Comparison of ENCODE assay signal across 8 cellular contexts in genomic region chr11:130069684-130070108, GRCh38. TPM values are rescaled to one million over a fixed set of nuclear protein-coding genes. Genes with fewer than 3 reads are reported as not detected.
DNase-seq lines count a peak whose midpoint lies in the region; ATAC-seq, FAIRE-seq and TF ChIP-seq lines count a peak whose summit lies in the region.

TSS of gene APLP2 (plus strand) at chr11:130069894. CDS start at chr11:130069978, 84 bp downstream.

- DNase-seq in GM18507 (ENCODE audit: extremely low spot score, insufficient read length, low read depth) (peak; percentile 89), NCI-H1930 (lab: John Stamatoyannopoulos, UW) (peak; percentile 95 to 97), anterior cingulate cortex (lab: John Stamatoyannopoulos, UW) (peak; percentile 74 to 99 (median 98)), right atrium auricular region (ENCODE audit: low spot score) (peak; percentile 99), pulmonary artery endothelial cell (ENCODE audit: low read depth, low spot score) (peak; percentile 96), urothelium cell line (ENCODE audit: low spot score) (peak; percentile 95)

- no peaks in the 10 kb centered on the region for H3K9me3 ChIP-seq in right atrium auricular region

- peak within 1 kb of the TSS; percentile 95 to 96 for H3K27ac ChIP-seq in right atrium auricular region

- no peak for TF ChIP-seq CTCF in right atrium auricular region (IDR thresholded peaks at IDR 0.05)

- peak; percentile 96 for ATAC-seq in HG02973 (IDR thresholded peaks at IDR 0.05; ENCODE audit: unreplicated experiment)

- FAIRE-seq in GM18507 (lab: Jason Lieb, UNC): peak; percentile 74
- FAIRE-seq in urothelium cell line (lab: Jason Lieb, UNC): no peak

- intact Hi-C loops in T-helper 2 cell treated with Interferon-gamma antibody and Interleukin-4, amounts not matched to agents 100 ng/mL and 5 ng/mL, for 36 hours (cut with micrococcal nuclease): loop anchor here (1.0 to 5.0 kb wide), 5 partner anchors 63 to 246 kb away; partner anchors contain the start of genes NFRKB and PRDM10

- H3K4me1 ChIP-seq in right atrium auricular region: peaks cover 0 to 25% of the 10 kb centered on the region in 2 donors

- no peaks in the 10 kb centered on the region for H3K27me3 ChIP-seq in right atrium auricular region

- H3K36me3 ChIP-seq in right atrium auricular region: no peaks in the 10 kb centered on the region

- H3K4me3 ChIP-seq in right atrium auricular region: peak within 1 kb of the TSS; percentile 92 to 95

RNA-seq across cellular contexts. Expression of gene APLP2, which starts in this region (rescaled TPM):
- 27.8 and 32.1 TPM in 2 replicates for total RNA-seq in T-helper 2 cell treated with Interferon-gamma antibody and Interleukin-4, amounts not matched to agents 100 ng/mL and 5 ng/mL, for 36 hours
- total RNA-seq in right atrium auricular region (100 to 1,000 TPM; 326 to 454 TPM), pulmonary artery endothelial cell (906 and 976 TPM in 2 replicates)

Comparison
In these comparisons a context has a peak if more than half of its experiments do, and no peak if none do; other contexts are left out.
1. Peak in every context shown above with its lines: DNase-seq, ATAC-seq, H3K4me3 ChIP-seq and H3K27ac ChIP-seq.